ENCODE assay signal across 29 cellular contexts in the genomic region with DNA sequence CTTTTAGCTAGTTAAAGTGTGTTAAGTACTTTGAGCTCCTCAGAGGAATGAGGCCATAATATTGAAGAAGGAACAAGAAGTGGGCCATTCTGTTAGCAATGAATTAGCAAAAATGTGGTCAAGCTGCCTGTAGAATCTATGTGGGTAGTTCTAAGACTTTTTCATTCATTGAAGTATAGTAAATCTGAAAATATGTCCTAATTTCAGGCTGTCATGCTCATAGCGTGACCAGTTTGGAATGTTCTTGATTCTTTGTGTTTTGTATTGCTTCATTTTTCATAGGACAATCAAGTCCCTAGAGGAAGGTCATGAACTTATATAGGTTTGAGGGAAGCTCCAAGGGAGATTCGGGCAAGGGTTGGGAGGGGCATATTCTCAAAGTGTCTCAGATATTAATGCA.
"Had no signal": no experiment of that assay in that cellular context is flagged by ENCODE, and none has a peak within 500 bp of the region (broad histone marks: within the 10 kb centered on the region; RNA-seq: fewer than 3 reads in every experiment).

No MANE protein-coding gene starts in this region.

- H3K4me3 ChIP-seq: pancreas, prostate gland, right atrium auricular region, right lobe of liver, sigmoid colon, skin epidermis, smooth muscle cell, spleen, suprapubic skin, testis, tibial artery, transverse colon, upper lobe of left lung had no signal

- H3K4me1 ChIP-seq: pancreas, prostate gland, right atrium auricular region, right lobe of liver, sigmoid colon, spleen, suprapubic skin, tibial artery, transverse colon, upper lobe of left lung had no signal

- FAIRE-seq: pancreas, urothelium cell line had no signal

- H3K9me3 ChIP-seq: neutrophil, pancreas, prostate gland, right atrium auricular region, right lobe of liver, sigmoid colon, suprapubic skin, testis, upper lobe of left lung had no signal

- H3K27ac ChIP-seq: neutrophil, pancreas, prostate gland, right atrium auricular region, right lobe of liver, sigmoid colon, skin epidermis, spleen, suprapubic skin, testis, tibial artery, transverse colon, upper lobe of left lung had no signal

- DNase-seq: naive B cell; naive thymus-derived CD8-positive, alpha-beta T cell; nephron progenitor cell; nucleus accumbens; pancreas; retina; right lobe of liver; sigmoid colon; spleen; stimulated activated CD4-positive, alpha-beta T cell treated with anti-CD3 and anti-CD28 coated beads, Interleukin-12 subunit alpha, Interleukin-12 subunit beta, amount 100 ng/mL, for 4 hours; stimulated activated CD4-positive, alpha-beta T cell treated with anti-CD3 and anti-CD28 coated beads, Interleukin-1b, Interleukin-23, amount 100 ng/mL, for 48 hours; stimulated activated CD4-positive, alpha-beta T cell treated with anti-CD3 and anti-CD28 coated beads, Interleukin-4, amount 100 ng/mL, for 1 hour; stimulated activated CD4-positive, alpha-beta T cell treated with anti-CD3 and anti-CD28 coated beads, Interleukin-4, amount 100 ng/mL, for 4 hours; stimulated activated CD8-positive, alpha-beta memory T cell treated with anti-CD3 and anti-CD28 coated beads, Interleukin-4, amount 100 ng/mL, for 48 hours; stimulated activated naive CD4-positive, alpha-beta T cell; stimulated activated naive CD8-positive, alpha-beta T cell treated with anti-CD3 and anti-CD28 coated beads, Interleukin-15, amount 100 ng/mL, for 72 hours; stimulated activated naive CD8-positive, alpha-beta T cell treated with anti-CD3 and anti-CD28 coated beads, Interleukin-15, Interleukin-2, amounts not matched to agents 100 U/mL and 50 U/mL, for 24 hours; substantia nigra; testis; tibial artery; transverse colon; upper lobe of left lung had no signal

- H3K4me2 ChIP-seq: smooth muscle cell had no signal

- H3K27me3 ChIP-seq: neutrophil, pancreas, right atrium auricular region, right lobe of liver, sigmoid colon, spleen, suprapubic skin, testis, tibial artery, transverse colon, upper lobe of left lung had no signal
